Comparison of ENCODE assay signal across 15 cellular contexts in genomic region chr12:20588057-20588456, GRCh38.
A peak's percentile ranks its signal among the peaks of the same experiment; 100 is the strongest.
DNase-seq lines count a peak whose midpoint lies in the region; ATAC-seq, FAIRE-seq and TF ChIP-seq lines count a peak whose summit lies in the region.
"Had no signal": no experiment of that assay in that cellular context is flagged by ENCODE, and none has a peak within 500 bp of the region (broad histone marks: within the 10 kb centered on the region; RNA-seq: fewer than 3 reads in every experiment).

No MANE protein-coding gene starts in this region.

- DNase-seq in NCI-H69 (lab: John Stamatoyannopoulos, UW) (peak; percentile 95), frontal cortex (ENCODE audit: low spot score in 2 of 2) (peak; percentile 10 to 34), NCI-H146 (lab: John Stamatoyannopoulos, UW) (no peak), coronary artery (ENCODE audit: low spot score) (no peak), COLO668 (lab: John Stamatoyannopoulos, UW; ENCODE audit: unreplicated experiment) (no peak)
- DNase-seq: activated CD4-positive, alpha-beta T cell treated with anti-CD3 and anti-CD28 coated beads, Interleukin-2, amount 50 U/mL, for 48 hours; kidney; NCI-H774; T-helper 1 cell had no signal

- TF ChIP-seq CTCF in HEK293 (tag by site-specific recombination; IDR thresholded peaks at IDR 0.05) (no peak), coronary artery (IDR thresholded peaks at IDR 0.05) (no peak)

- no peak overlapping the region for H3K27ac ChIP-seq in HEK293 (ENCODE audit: extremely low read depth, low read depth, low read length)
- no peak overlapping the region for H3K27ac ChIP-seq in coronary artery
- H3K27ac ChIP-seq: BLaER1 treated with 17β-estradiol and CSF1 and Interleukin-3, amounts not matched to agents 10 nM and 100 nM had no signal

- H3K36me3 ChIP-seq in HEK293 (ENCODE audit: control insufficient read depth in 2 of 2, insufficient read depth in 1 of 2, low read length in 2 of 2) (no peaks in the 10 kb centered on the region), neuron (ENCODE audit: insufficient read depth, low read length) (no peaks in the 10 kb centered on the region)
- H3K36me3 ChIP-seq: BLaER1 treated with 17β-estradiol and CSF1 and Interleukin-3, amounts not matched to agents 10 nM and 100 nM; tibial nerve had no signal

- no peaks in the 10 kb centered on the region for H3K27me3 ChIP-seq in neuron (ENCODE audit: insufficient read depth, low read length)
- H3K27me3 ChIP-seq: BLaER1 treated with 17β-estradiol and CSF1 and Interleukin-3, amounts not matched to agents 10 nM and 100 nM; tibial nerve had no signal

- CTCF ChIA-PET in HEK293 (lab: Yijun Ruan, JAX) = no interaction called here

- peak overlapping the region; percentile 40 for H2AFZ ChIP-seq in neuron (ENCODE audit: low read depth, low read length)

- H3K4me1 ChIP-seq in HEK293 (ENCODE audit: control insufficient read depth, insufficient read depth, low read length) (no peaks in the 10 kb centered on the region), neuron (ENCODE audit: insufficient read depth, low read length) (peaks cover 8% of the 10 kb centered on the region)
- H3K4me1 ChIP-seq: BLaER1 treated with 17β-estradiol and CSF1 and Interleukin-3, amounts not matched to agents 10 nM and 100 nM had no signal

- ATAC-seq in GM19452 (IDR thresholded peaks at IDR 0.05; ENCODE audit: unreplicated experiment) = no peak

- H3K9me3 ChIP-seq in HEK293 (ENCODE audit: control insufficient read depth, insufficient read depth, low read depth, low read length) (no peaks in the 10 kb centered on the region), neuron (ENCODE audit: low read length) (no peaks in the 10 kb centered on the region)
- H3K9me3 ChIP-seq: BLaER1 treated with 17β-estradiol and CSF1 and Interleukin-3, amounts not matched to agents 10 nM and 100 nM; tibial nerve had no signal

- FAIRE-seq in frontal cortex (lab: Jason Lieb, UNC) = no peak
- FAIRE-seq: H1 had no signal

- H3K4me3 ChIP-seq in HEK293 (ENCODE audit: low read depth, low read length) (no peak overlapping the region), neuron (ENCODE audit: low read length) (no peak overlapping the region), coronary artery (no peak overlapping the region)
- H3K4me3 ChIP-seq: BLaER1 treated with 17β-estradiol and CSF1 and Interleukin-3, amounts not matched to agents 10 nM and 100 nM; tibial nerve had no signal

- POLR2A ChIA-PET in HEK293 (lab: Yijun Ruan, JAX) = no interaction called here

TF ChIP-seq in HEK293, 187 proteins besides CTCF, POLR2A, EP300 and RAD21:
- TF ChIP-seq TRIM28 (IDR thresholded peaks at IDR 0.05; ENCODE audit: borderline replicate concordance, low read length) (peak; percentile 62; the same call in 1 of the 2 replicates), ZNF513 (tag by site-specific recombination; IDR thresholded peaks at IDR 0.05) (no peak)

Comparison
In these comparisons a context has a peak if more than half of its experiments do, and no peak if none do; other contexts are left out.
1. DNase-seq: peak in NCI-H69 (single experiment) and frontal cortex (2 of 2); none in NCI-H146 (single experiment), coronary artery (single experiment) and COLO668 (single experiment).